In the genomic region with DNA sequence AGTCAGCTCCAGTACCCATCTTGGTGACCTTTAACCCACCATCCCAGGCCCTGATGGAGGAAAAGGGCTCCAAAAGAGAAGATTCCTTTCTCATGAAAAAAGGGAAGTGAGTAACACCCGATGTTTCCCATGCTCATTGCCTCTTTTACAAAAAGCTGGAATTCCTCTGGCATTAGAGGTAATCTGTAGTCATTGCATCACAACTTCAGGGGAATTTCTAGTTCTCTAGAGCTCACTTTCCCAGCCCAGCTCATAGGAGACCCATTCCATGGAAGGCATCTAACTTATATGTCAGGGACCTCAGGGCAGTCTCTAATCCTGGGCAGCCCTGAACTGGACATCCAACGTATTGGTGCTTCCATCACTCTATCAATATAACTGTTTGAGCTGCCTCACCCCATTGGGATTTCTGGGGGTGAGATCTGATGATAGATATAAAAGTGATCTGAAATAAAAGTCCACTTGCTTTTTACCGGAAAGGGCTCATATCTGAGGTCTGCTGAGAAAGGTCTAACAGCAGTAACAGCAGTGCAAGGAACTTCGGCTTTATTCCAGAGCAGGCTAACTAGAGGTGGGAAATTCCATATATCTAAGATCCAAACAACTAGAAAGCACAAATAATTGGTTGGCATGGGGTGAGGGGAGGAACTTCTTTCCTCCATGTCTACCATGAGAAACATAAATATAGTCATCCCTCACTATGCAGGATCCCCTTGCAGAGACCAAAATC, we compare ENCODE assay signal across 18 cellular contexts.
DNase-seq lines count a peak whose midpoint lies in the region; ATAC-seq, FAIRE-seq and TF ChIP-seq lines count a peak whose summit lies in the region.
"Had no signal": no experiment of that assay in that cellular context is flagged by ENCODE, and none has a peak within 500 bp of the region (broad histone marks: within the 10 kb centered on the region; RNA-seq: fewer than 3 reads in every experiment).

No MANE protein-coding gene starts in this region.

- no peak for TF ChIP-seq EP300 in SK-N-SH (IDR thresholded peaks at IDR 0.05; ENCODE audit: borderline replicate concordance in 1 of 2, low read depth in 1 of 2, low read length in 1 of 2)

- no peak for ATAC-seq in SK-N-SH treated with all-trans-retinoic acid at 6 μM for 48 hours
- no peak for ATAC-seq in activated CD4-positive, CD25-positive, alpha-beta regulatory T cell treated with anti-CD3 and anti-CD28 coated beads, Interleukin-2, amount 50 U/mL, for 24 hours
- ATAC-seq: natural killer cell treated with Interleukin-12 subunit alpha and Interleukin-12 subunit beta and Interleukin-15 and Interleukin-18, amount 100 ng/mL, for 72 hours; stimulated activated memory B cell treated with anti-CD40 and anti-IgM and Interleukin-4, amounts not matched to agents 10 μg/mL and 1 μg/mL and 100 μg/mL, for 72 hours had no signal

- no peaks in the 10 kb centered on the region for H3F3A ChIP-seq in SK-N-SH (replicated peaks; ENCODE audit: insufficient read depth)

- 72% methylated on average over 4 of the region's 4 CpGs for WGBS in SK-N-SH (ENCODE audit: low lambda C conversion rate)

- H3K4me1 Mint-ChIP-seq in astrocyte (ENCODE audit: low read depth, unreplicated experiment): peaks cover 11% of the 10 kb centered on the region
- H3K4me1 Mint-ChIP-seq: IgD-negative memory B cell; stimulated activated memory B cell treated with anti-CD40 and anti-IgM and Interleukin-4, amounts not matched to agents 10 μg/mL and 1 μg/mL and 100 μg/mL, for 72 hours had no signal

- H2AFZ ChIP-seq in SK-N-SH (ENCODE audit: low read depth) (peak overlapping the region; percentile 63; the same call in 1 of the 2 replicates), astrocyte (ENCODE audit: low read depth, low read length) (peak overlapping the region; percentile 15)
- H2AFZ ChIP-seq: PC-9 had no signal

- POLR2A ChIA-PET in SK-N-SH (lab: Yijun Ruan, JAX): no interaction called here

- H3K79me2 ChIP-seq in SK-N-SH (ENCODE audit: insufficient read depth) (no peaks in the 10 kb centered on the region), astrocyte (ENCODE audit: insufficient read depth, low read length) (no peaks in the 10 kb centered on the region)

- peak overlapping the region; percentile 26; the same call in 1 of the 2 replicates for H3K9ac ChIP-seq in SK-N-SH
- peak overlapping the region; percentile 57 for H3K9ac ChIP-seq in astrocyte (ENCODE audit: low read length)

- no peaks in the 10 kb centered on the region for H3K36me3 ChIP-seq in SK-N-SH (replicated peaks in 1 of 2; ENCODE audit: control insufficient read depth in 1 of 2, insufficient read depth in 2 of 2, low read length in 1 of 2)
- H3K36me3 ChIP-seq in astrocyte (ENCODE audit: insufficient read depth, low read length): no peaks in the 10 kb centered on the region

- H3K4me3 ChIP-seq in SK-N-SH (ENCODE audit: low read depth in 2 of 2, low read length in 1 of 2): no peak overlapping the region
- no peak overlapping the region for H3K4me3 ChIP-seq in astrocyte (ENCODE audit: insufficient read depth, low read depth, low read length)
- H3K4me3 ChIP-seq: PC-9 had no signal

- no peaks in the 10 kb centered on the region for H3K36me3 Mint-ChIP-seq in astrocyte (ENCODE audit: low read depth, unreplicated experiment)
- H3K36me3 Mint-ChIP-seq: IgD-negative memory B cell; stimulated activated memory B cell treated with anti-CD40 and anti-IgM and Interleukin-4, amounts not matched to agents 10 μg/mL and 1 μg/mL and 100 μg/mL, for 72 hours had no signal

- no peak for TF ChIP-seq RAD21 in SK-N-SH (IDR thresholded peaks at IDR 0.05; ENCODE audit: low read length)

- H3K4me2 ChIP-seq in SK-N-SH (no peak overlapping the region), astrocyte (ENCODE audit: low read length) (peak overlapping the region; percentile 13)
- H3K4me2 ChIP-seq: PC-9 had no signal

- H3K4me3 Mint-ChIP-seq in astrocyte (ENCODE audit: unreplicated experiment): no peak overlapping the region
- H3K4me3 Mint-ChIP-seq: IgD-negative memory B cell; natural killer cell treated with Interleukin-12 subunit alpha and Interleukin-12 subunit beta and Interleukin-15 and Interleukin-18, amount 100 ng/mL, for 72 hours; stimulated activated memory B cell treated with anti-CD40 and anti-IgM and Interleukin-4, amounts not matched to agents 10 μg/mL and 1 μg/mL and 100 μg/mL, for 72 hours had no signal

- H4K20me1 ChIP-seq in SK-N-SH (ENCODE audit: insufficient read depth) (no peaks in the 10 kb centered on the region), astrocyte (ENCODE audit: insufficient read depth, low read length) (no peaks in the 10 kb centered on the region)

- H3K9me2 ChIP-seq in SK-N-SH: no peaks in the 10 kb centered on the region

- peak overlapping the region; percentile 63 for H3K27ac Mint-ChIP-seq in astrocyte (ENCODE audit: unreplicated experiment)
- H3K27ac Mint-ChIP-seq: IgD-negative memory B cell; natural killer cell treated with Interleukin-12 subunit alpha and Interleukin-12 subunit beta and Interleukin-15 and Interleukin-18, amount 100 ng/mL, for 72 hours; stimulated activated memory B cell treated with anti-CD40 and anti-IgM and Interleukin-4, amounts not matched to agents 10 μg/mL and 1 μg/mL and 100 μg/mL, for 72 hours had no signal

- H3K9me3 Mint-ChIP-seq in astrocyte (ENCODE audit: unreplicated experiment): peaks cover 6% of the 10 kb centered on the region
- H3K9me3 Mint-ChIP-seq: stimulated activated memory B cell treated with anti-CD40 and anti-IgM and Interleukin-4, amounts not matched to agents 10 μg/mL and 1 μg/mL and 100 μg/mL, for 72 hours had no signal

- H3K4me1 ChIP-seq in SK-N-SH (ENCODE audit: control insufficient read depth in 1 of 2, insufficient read depth in 2 of 2, low read depth in 1 of 2, low read length in 1 of 2): peaks cover 0 to 12% of the 10 kb centered on the region in 2 experiments; a peak in 1 of 4 replicates
- H3K4me1 ChIP-seq in astrocyte (ENCODE audit: insufficient read depth, low read length): peaks cover 12% of the 10 kb centered on the region

- H3K9me3 ChIP-seq in SK-N-SH (no peaks in the 10 kb centered on the region), astrocyte (ENCODE audit: insufficient read depth, low read depth, low read length) (no peaks in the 10 kb centered on the region)

- no peaks in the 10 kb centered on the region for H3K27me3 Mint-ChIP-seq in astrocyte (ENCODE audit: low read depth, unreplicated experiment)
- H3K27me3 Mint-ChIP-seq: stimulated activated memory B cell treated with anti-CD40 and anti-IgM and Interleukin-4, amounts not matched to agents 10 μg/mL and 1 μg/mL and 100 μg/mL, for 72 hours had no signal

- CTCF ChIA-PET in SK-N-SH (lab: Yijun Ruan, JAX): no interaction called here

- FAIRE-seq in astrocyte (lab: Jason Lieb, UNC) (no peak), urothelium cell line (lab: Jason Lieb, UNC) (no peak)
- FAIRE-seq: endometrium, TTC549 had no signal

- H3K27me3 ChIP-seq in SK-N-SH (ENCODE audit: insufficient read depth) (no peaks in the 10 kb centered on the region), astrocyte (ENCODE audit: insufficient read depth, low read length) (no peaks in the 10 kb centered on the region)

- TF ChIP-seq CTCF in SK-N-SH (IDR thresholded peaks at IDR 0.05) (no peak), astrocyte (IDR thresholded peaks at IDR 0.05; ENCODE audit: insufficient read depth, low read depth, low read length) (no peak)

- H3K27ac ChIP-seq in SK-N-SH (ENCODE audit: low read depth in 2 of 2, low read length in 1 of 2) (peak overlapping the region in 1 of 2 experiments; percentile 73; a peak in 2 of 4 replicates), astrocyte (ENCODE audit: low read depth, low read length) (peak overlapping the region; percentile 71)
- H3K27ac ChIP-seq: 22Rv1, PC-9 had no signal

- DNase-seq in SK-N-SH: no peak
- DNase-seq in astrocyte (ENCODE audit: low read depth): peak; percentile 88
- peak; percentile 51 for DNase-seq in hepatic stellate cell (ENCODE audit: low spot score)
- DNase-seq in urothelium cell line (ENCODE audit: low spot score): peak; percentile 33
- no peak for DNase-seq in OCI-M1 (lab: John Stamatoyannopoulos, UW)
- no peak for DNase-seq in D341Med (ENCODE audit: low spot score)
- DNase-seq: anterior cingulate cortex, DMS79 treated with DMSO at 0.1 percent for 48 hours, NCI-H2029, PC-9 had no signal

TF ChIP-seq in SK-N-SH, 30 proteins besides CTCF, POLR2A, EP300 and RAD21:
- TF ChIP-seq TCF12 (IDR thresholded peaks at IDR 0.05) (no peak), FOSL2 (IDR thresholded peaks at IDR 0.05; ENCODE audit: borderline replicate concordance, low read depth) (0 out of 2 replicates have a peak, but pooled peaks have one; percentile 24)

TF ChIP-seq in SK-N-SH treated with all-trans-retinoic acid at 6 μM for 48 hours, 23 proteins besides CTCF, POLR2A, EP300 and RAD21 (continues in another document):
- TF ChIP-seq ZNF8 (CRISPR knock-in tag; IDR thresholded peaks at IDR 0.05) (no peak), RARB (CRISPR knock-in tag; IDR thresholded peaks at IDR 0.05) (no peak)
- TF ChIP-seq, protein P1, sequence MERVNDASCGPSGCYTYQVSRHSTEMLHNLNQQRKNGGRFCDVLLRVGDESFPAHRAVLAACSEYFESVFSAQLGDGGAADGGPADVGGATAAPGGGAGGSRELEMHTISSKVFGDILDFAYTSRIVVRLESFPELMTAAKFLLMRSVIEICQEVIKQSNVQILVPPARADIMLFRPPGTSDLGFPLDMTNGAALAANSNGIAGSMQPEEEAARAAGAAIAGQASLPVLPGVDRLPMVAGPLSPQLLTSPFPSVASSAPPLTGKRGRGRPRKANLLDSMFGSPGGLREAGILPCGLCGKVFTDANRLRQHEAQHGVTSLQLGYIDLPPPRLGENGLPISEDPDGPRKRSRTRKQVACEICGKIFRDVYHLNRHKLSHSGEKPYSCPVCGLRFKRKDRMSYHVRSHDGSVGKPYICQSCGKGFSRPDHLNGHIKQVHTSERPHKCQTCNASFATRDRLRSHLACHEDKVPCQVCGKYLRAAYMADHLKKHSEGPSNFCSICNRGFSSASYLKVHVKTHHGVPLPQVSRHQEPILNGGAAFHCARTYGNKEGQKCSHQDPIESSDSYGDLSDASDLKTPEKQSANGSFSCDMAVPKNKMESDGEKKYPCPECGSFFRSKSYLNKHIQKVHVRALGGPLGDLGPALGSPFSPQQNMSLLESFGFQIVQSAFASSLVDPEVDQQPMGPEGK (CRISPR knock-in tag; IDR thresholded peaks at IDR 0.05; ENCODE audit: borderline replicate concordance): no peak

Comparison
In these comparisons a context has a peak if more than half of its experiments do, and no peak if none do; other contexts are left out.
1. DNase-seq: peak in astrocyte (single experiment), hepatic stellate cell (single experiment) and urothelium cell line (single experiment); none in SK-N-SH (single experiment), OCI-M1 (single experiment) and D341Med (single experiment).